Comparison of ENCODE assay signal across 16 cellular contexts in genomic region chr2:206231669-206232286, GRCh38. TPM values are rescaled to one million over a fixed set of nuclear protein-coding genes. Genes with fewer than 3 reads are reported as not detected.
DNase-seq lines count a peak whose midpoint lies in the region; ATAC-seq and TF ChIP-seq lines count a peak whose summit lies in the region.
"Had no signal": no experiment of that assay in that cellular context is flagged by ENCODE, and none has a peak within 500 bp of the region (broad histone marks: within the 10 kb centered on the region; RNA-seq: fewer than 3 reads in every experiment).

No MANE protein-coding gene starts in this region.

- H3K4me3 Mint-ChIP-seq in type B pancreatic cell (no peak overlapping the region), mesothelial cell of epicardium (no peak overlapping the region)
- no peak overlapping the region for H3K4me3 Mint-ChIP-seq in naive thymus-derived CD8-positive, alpha-beta T cell
- H3K4me3 Mint-ChIP-seq: CD4-positive, CD25-positive, alpha-beta regulatory T cell; IgD-negative memory B cell had no signal

- no peak for ATAC-seq in naive thymus-derived CD8-positive, alpha-beta T cell
- ATAC-seq: Panc1 had no signal

- POLR2A ChIA-PET in naive thymus-derived CD8-positive, alpha-beta T cell (lab: Charles Lee), result no interaction called here

- H3K36me3 Mint-ChIP-seq in type B pancreatic cell, result no peaks in the 10 kb centered on the region
- H3K36me3 Mint-ChIP-seq in naive thymus-derived CD8-positive, alpha-beta T cell, result peaks cover 0 to 15% (median 2%) of the 10 kb centered on the region in 3 donors
- peaks cover 2% of the 10 kb centered on the region for H3K36me3 Mint-ChIP-seq in mesothelial cell of epicardium
- H3K36me3 Mint-ChIP-seq: CD4-positive, CD25-positive, alpha-beta regulatory T cell had no signal

- H3K9me3 Mint-ChIP-seq in type B pancreatic cell, result peaks cover 5% of the 10 kb centered on the region
- H3K9me3 Mint-ChIP-seq in naive thymus-derived CD8-positive, alpha-beta T cell, result peaks cover 7 to 16% (median 9%) of the 10 kb centered on the region in 9 donors
- peaks cover 11% of the 10 kb centered on the region for H3K9me3 Mint-ChIP-seq in mesothelial cell of epicardium

- no peak for TF ChIP-seq CTCF in type B pancreatic cell (conservative IDR thresholded peaks at IDR 0.05)
- TF ChIP-seq CTCF in mesothelial cell of epicardium (IDR thresholded peaks at IDR 0.05; ENCODE audit: unreplicated experiment), result no peak

- DNase-seq in NCI-H2227 (lab: John Stamatoyannopoulos, UW; ENCODE audit: unreplicated experiment) (peak; percentile 45), NCI-H2227 treated with DMSO at 0.1 percent for 48 hours (lab: John Stamatoyannopoulos, UW) (no peak), NCI-H1694 treated with DMSO at 0.1 percent for 48 hours (lab: John Stamatoyannopoulos, UW) (peak; percentile 50), type B pancreatic cell (ENCODE audit: extremely low spot score, unreplicated experiment) (no peak), mesothelial cell of epicardium (ENCODE audit: low spot score in 2 of 2, unreplicated experiment in 2 of 2) (no peak)
- no peak for DNase-seq in naive thymus-derived CD8-positive, alpha-beta T cell
- DNase-seq: CD4-positive, CD25-positive, alpha-beta regulatory T cell; MV-4-11; NCI-H187 treated with DMSO at 0.1 percent for 48 hours; NCI-H2107; NCI-H446; SIG-M5; SK-N-SH had no signal

- peaks cover 32% of the 10 kb centered on the region for H3K4me1 Mint-ChIP-seq in type B pancreatic cell (ENCODE audit: unreplicated experiment)
- peaks cover 0 to 7% (median 2%) of the 10 kb centered on the region in 4 donors for H3K4me1 Mint-ChIP-seq in naive thymus-derived CD8-positive, alpha-beta T cell
- H3K4me1 Mint-ChIP-seq in mesothelial cell of epicardium, result peaks cover 21% of the 10 kb centered on the region
- H3K4me1 Mint-ChIP-seq: IgD-negative memory B cell had no signal

- H3K27ac Mint-ChIP-seq in type B pancreatic cell (peak overlapping the region; percentile 51), mesothelial cell of epicardium (no peak overlapping the region)
- no peak overlapping the region for H3K27ac Mint-ChIP-seq in naive thymus-derived CD8-positive, alpha-beta T cell
- H3K27ac Mint-ChIP-seq: IgD-negative memory B cell had no signal

- no peaks in the 10 kb centered on the region for H3K27me3 Mint-ChIP-seq in type B pancreatic cell
- H3K27me3 Mint-ChIP-seq in naive thymus-derived CD8-positive, alpha-beta T cell, result peaks cover 10 to 20% (median 14%) of the 10 kb centered on the region in 5 donors
- no peaks in the 10 kb centered on the region for H3K27me3 Mint-ChIP-seq in mesothelial cell of epicardium (ENCODE audit: low read depth)

- peak overlapping the region; percentile 29 for H3K27ac ChIP-seq in cingulate gyrus (ENCODE audit: low read depth, low read length)

RNA-seq across cellular contexts. Expression of gene ZDBF2, which starts 42.7 kb away (rescaled TPM):
- 28.3 and 35.1 TPM in 2 replicates for total RNA-seq in type B pancreatic cell (ENCODE audit: low replicate concordance)
- 10 to 100 TPM; 15.4 to 15.8 TPM for total RNA-seq in naive thymus-derived CD8-positive, alpha-beta T cell
- 1 to 10 TPM; 2.7 to 5.2 (median 3.3) TPM for polyA plus RNA-seq in naive thymus-derived CD8-positive, alpha-beta T cell
- total RNA-seq in mesothelial cell of epicardium, result 45.7 to 49.5 TPM (median 47.6 TPM) in 3 replicates

Comparison
In these comparisons a context has a peak if more than half of its experiments do, and no peak if none do; other contexts are left out.
1. DNase-seq: peak in NCI-H2227 (single experiment) and NCI-H1694 treated with DMSO at 0.1 percent for 48 hours (single experiment); none in NCI-H2227 treated with DMSO at 0.1 percent for 48 hours (single experiment), type B pancreatic cell (single experiment), naive thymus-derived CD8-positive, alpha-beta T cell (0 of 10) and mesothelial cell of epicardium (0 of 2).